ENCODE assay signal across 8 cellular contexts in genomic region chr2:132349082-132349687, GRCh38.
A peak's percentile ranks its signal among the peaks of the same experiment; 100 is the strongest.
DNase-seq lines count a peak whose midpoint lies in the region; ATAC-seq and TF ChIP-seq lines count a peak whose summit lies in the region.
"Not testable (repeated sequence)": the region's sequence is repeated elsewhere in the genome, so short reads cannot be mapped to it uniquely, and the experiment has no call there.

No MANE protein-coding gene starts in this region.

- POLR2A ChIA-PET in AG04450 (lab: Yijun Ruan, JAX) = interaction anchor here (0.5 kb wide), 1 partner anchor 29 kb away, joined by 3 read pairs; no protein-coding TSS in a partner anchor
- POLR2A ChIA-PET in activated CD4-positive, alpha-beta T cell treated with anti-CD3 and anti-CD28 coated beads for 36 hours (lab: Charles Lee) = not testable (repeated sequence)

- peak; percentile 15 for DNase-seq in AG04450 (ENCODE audit: low read depth, low spot score)
- peak; percentile 31 for DNase-seq in NCI-H1092 (lab: John Stamatoyannopoulos, UW)
- peak; percentile 11 for DNase-seq in NOMO-1 treated with DMSO at 0.1 percent for 48 hours (lab: John Stamatoyannopoulos, UW; ENCODE audit: unreplicated experiment)
- peak; percentile 24 for DNase-seq in activated CD4-positive, alpha-beta T cell treated with anti-CD3 and anti-CD28 coated beads for 36 hours
- peak; percentile 72 for DNase-seq in epithelial cell of esophagus (ENCODE audit: low read depth)
- peak; percentile 53 for DNase-seq in kidney glomerular epithelial cell (lab: John Stamatoyannopoulos, UW)
- DNase-seq in putamen (ENCODE audit: low spot score) = peak; percentile 55

- H3K4me3 ChIP-seq in AG04450 (ENCODE audit: low read depth, low read length); epithelial cell of esophagus (ENCODE audit: low read length): not testable (repeated sequence)

- not testable (repeated sequence) for H3K4me3 Mint-ChIP-seq in activated CD4-positive, alpha-beta T cell treated with anti-CD3 and anti-CD28 coated beads for 36 hours

- H3K27ac ChIP-seq in AG04450 (ENCODE audit: low read depth, low read length) = not testable (repeated sequence)

- H3K27ac Mint-ChIP-seq in activated CD4-positive, alpha-beta T cell treated with anti-CD3 and anti-CD28 coated beads for 36 hours = not testable (repeated sequence)

- not testable (repeated sequence) for H3K27me3 ChIP-seq in AG04450 (ENCODE audit: control insufficient read depth, insufficient read depth, low read length)

- H3K9me3 Mint-ChIP-seq in activated CD4-positive, alpha-beta T cell treated with anti-CD3 and anti-CD28 coated beads for 36 hours (ENCODE audit: low read depth) = not testable (repeated sequence)

- H3K36me3 Mint-ChIP-seq in activated CD4-positive, alpha-beta T cell treated with anti-CD3 and anti-CD28 coated beads for 36 hours (ENCODE audit: low read depth) = not testable (repeated sequence)

- H3K9me3 ChIP-seq in AG04450 (ENCODE audit: control insufficient read depth, insufficient read depth, low read length) = not testable (repeated sequence)

- intact Hi-C loops in activated CD4-positive, alpha-beta T cell treated with anti-CD3 and anti-CD28 coated beads for 36 hours (cut with DNase I, micrococcal nuclease) = not testable (repeated sequence)

- TF ChIP-seq CTCF in AG04450 (IDR thresholded peaks at IDR 0.05; ENCODE audit: low read depth, low read length) (peak; percentile 68), GM12874 (IDR thresholded peaks at IDR 0.05; ENCODE audit: insufficient read depth, low read depth, low read length) (peak; percentile 33; the same call in 1 of the 2 replicates), epithelial cell of esophagus (IDR thresholded peaks at IDR 0.05; ENCODE audit: insufficient read depth, low read depth, low read length, missing control alignments) (peak; percentile 76)

- H3K4me1 Mint-ChIP-seq in activated CD4-positive, alpha-beta T cell treated with anti-CD3 and anti-CD28 coated beads for 36 hours = not testable (repeated sequence)

- CTCF ChIA-PET in AG04450 (lab: Charles Lee) = interaction anchor here (0.6 to 1.8 kb wide), 20 partner anchors 9 to 1190 kb away, joined by 3 to 31 read pairs (median 4); no protein-coding TSS in a partner anchor
- CTCF ChIA-PET in activated CD4-positive, alpha-beta T cell treated with anti-CD3 and anti-CD28 coated beads for 36 hours (lab: Charles Lee) = not testable (repeated sequence)

- not testable (repeated sequence) for ATAC-seq in activated CD4-positive, alpha-beta T cell treated with anti-CD3 and anti-CD28 coated beads for 36 hours

- H3K27me3 Mint-ChIP-seq in activated CD4-positive, alpha-beta T cell treated with anti-CD3 and anti-CD28 coated beads for 36 hours = peaks cover 22% of the 10 kb centered on the region

Comparison
In these comparisons a context has a peak if more than half of its experiments do, and no peak if none do; other contexts are left out.
1. DNase-seq: peak in every context shown above with its lines; median percentile 72 in epithelial cell of esophagus; 55 in putamen; 53 in kidney glomerular epithelial cell; 31 in NCI-H1092; 24 in activated CD4-positive, alpha-beta T cell treated with anti-CD3 and anti-CD28 coated beads for 36 hours; 15 in AG04450; 11 in NOMO-1 treated with DMSO at 0.1 percent for 48 hours.